8 cellular contexts compared by ENCODE assay signal in genomic region chr1:93878501-93878888, GRCh38. TPM values are rescaled to one million over a fixed set of nuclear protein-coding genes. Genes with fewer than 3 reads are reported as not detected.
A peak's percentile ranks its signal among the peaks of the same experiment; 100 is the strongest.
DNase-seq lines count a peak whose midpoint lies in the region; ATAC-seq and TF ChIP-seq lines count a peak whose summit lies in the region.

No MANE protein-coding gene starts in this region.

- H3K27ac ChIP-seq in 22Rv1, result peak overlapping the region; percentile 83

- DNase-seq in SK-N-DZ (ENCODE audit: low spot score), result peak; percentile 2
- DNase-seq in activated naive CD4-positive, alpha-beta T cell treated with anti-CD3 and anti-CD28 coated beads, Interleukin-2, amount 50 U/mL, for 72 hours (ENCODE audit: low spot score in 2 of 2), result peak; percentile 48 to 76
- peak; percentile 50 for DNase-seq in left ventricle myocardium superior
- DNase-seq in sciatic nerve (ENCODE audit: low spot score), result peak; percentile 71
- DNase-seq in GOT3 (lab: John Stamatoyannopoulos, UW), result no peak

- H3K36me3 Mint-ChIP-seq in activated naive CD4-positive, alpha-beta T cell treated with anti-CD3 and anti-CD28 coated beads, Interleukin-2, amount 50 U/mL, for 72 hours, result peaks cover 41 to 49% of the 10 kb centered on the region in 2 donors

- H3K9me3 Mint-ChIP-seq in activated naive CD4-positive, alpha-beta T cell treated with anti-CD3 and anti-CD28 coated beads, Interleukin-2, amount 50 U/mL, for 72 hours, result no peaks in the 10 kb centered on the region

- intact Hi-C loops in left ventricle myocardium superior (cut with micrococcal nuclease), result no loop called here
- intact Hi-C loops in sciatic nerve (cut with DNase I), result no loop called here

- TF ChIP-seq CTCF in 22Rv1 (IDR thresholded peaks at IDR 0.05), result no peak

- peak overlapping the region; percentile 99 to 100 for H3K27ac Mint-ChIP-seq in activated naive CD4-positive, alpha-beta T cell treated with anti-CD3 and anti-CD28 coated beads, Interleukin-2, amount 50 U/mL, for 72 hours

- peak; percentile 54 for ATAC-seq in GM18520 (IDR thresholded peaks at IDR 0.05; ENCODE audit: unreplicated experiment)
- peak; percentile 45 for ATAC-seq in HG03095 (IDR thresholded peaks at IDR 0.05; ENCODE audit: unreplicated experiment)
- peak; percentile 66 to 89 for ATAC-seq in activated naive CD4-positive, alpha-beta T cell treated with anti-CD3 and anti-CD28 coated beads, Interleukin-2, amount 50 U/mL, for 72 hours
- peak; percentile 35 for ATAC-seq in left ventricle myocardium superior
- peak; percentile 41 for ATAC-seq in sciatic nerve

RNA-seq across cellular contexts. Expression of gene DNTTIP2, which starts 0.5 kb away (rescaled TPM):
- polyA plus RNA-seq in SK-N-DZ (2014; cell fraction: cytosol; rRNA removed), result 9.0 and 12.3 TPM in 2 replicates
- 171 and 227 TPM in 2 replicates for polyA plus RNA-seq in SK-N-DZ (2014; cell fraction: nucleus; rRNA removed)
- 10 to 100 TPM; 64.9 to 67.0 TPM for total RNA-seq in activated naive CD4-positive, alpha-beta T cell treated with anti-CD3 and anti-CD28 coated beads, Interleukin-2, amount 50 U/mL, for 72 hours
- 42.7 TPM for total RNA-seq in left ventricle myocardium superior
- total RNA-seq in sciatic nerve, result 52.1 TPM

RNA-seq across cellular contexts. Expression of gene GCLM, which starts 30.7 kb away (rescaled TPM):
- polyA plus RNA-seq in SK-N-DZ (2014; cell fraction: cytosol; rRNA removed), result 5.1 and 11.1 TPM in 2 replicates
- 1.4 and 1.7 TPM in 2 replicates for polyA plus RNA-seq in SK-N-DZ (2014; cell fraction: nucleus; rRNA removed)
- 10 to 100 TPM; 16.9 to 17.6 TPM for total RNA-seq in activated naive CD4-positive, alpha-beta T cell treated with anti-CD3 and anti-CD28 coated beads, Interleukin-2, amount 50 U/mL, for 72 hours
- total RNA-seq in left ventricle myocardium superior, result 10.9 TPM
- total RNA-seq in sciatic nerve, result 20.1 TPM
